18 cellular contexts compared by ENCODE assay signal in the genomic region with DNA sequence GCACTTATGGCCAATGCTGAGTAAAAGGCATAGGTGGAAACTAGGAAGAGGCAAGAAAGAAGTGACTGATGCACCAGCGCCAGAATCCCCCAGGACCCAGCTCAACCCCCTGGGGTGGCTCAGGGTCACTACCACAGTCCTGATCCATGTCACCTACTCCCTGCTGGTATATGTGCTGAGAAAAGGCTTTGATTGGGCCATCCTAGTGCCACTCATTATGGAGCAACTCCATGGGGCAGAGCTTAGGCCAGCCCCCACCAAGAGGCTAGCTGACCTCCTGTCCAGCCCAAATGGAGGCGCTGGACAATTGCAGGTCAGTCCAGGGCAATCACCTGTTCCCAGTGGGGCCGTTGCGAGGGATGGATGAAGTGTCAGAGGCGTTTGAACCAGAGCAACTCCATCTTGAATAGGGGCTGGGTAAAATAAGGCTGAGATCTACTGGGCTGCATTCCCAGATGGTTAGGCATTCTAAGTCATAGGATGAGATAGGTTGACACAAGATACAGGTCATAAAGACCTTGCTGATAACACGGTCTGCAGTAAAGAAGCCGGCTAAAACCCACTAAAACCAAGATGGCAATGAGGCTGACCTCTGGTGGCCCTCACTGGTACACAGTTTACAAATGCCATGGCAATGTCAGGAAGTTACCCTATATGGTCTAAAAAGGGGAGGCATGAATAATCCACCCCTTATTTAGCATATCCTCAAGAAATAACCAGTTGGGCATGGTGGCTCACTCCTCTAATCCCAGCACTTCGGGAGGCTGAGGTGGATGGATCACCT. TPM values are rescaled to one million over a fixed set of nuclear protein-coding genes. Genes with fewer than 3 reads are reported as not detected.
A peak's percentile ranks its signal among the peaks of the same experiment; 100 is the strongest.
DNase-seq lines count a peak whose midpoint lies in the region; ATAC-seq and TF ChIP-seq lines count a peak whose summit lies in the region.
"Had no signal": no experiment of that assay in that cellular context is flagged by ENCODE, and none has a peak within 500 bp of the region (broad histone marks: within the 10 kb centered on the region; RNA-seq: fewer than 3 reads in every experiment).

No MANE protein-coding gene starts in this region.

- POLR2A ChIA-PET in HCT116 (lab: Charles Lee) = no interaction called here

- no peaks in the 10 kb centered on the region for H3K36me3 ChIP-seq in GM06990 (ENCODE audit: control insufficient read depth, insufficient read depth, low read length)
- no peaks in the 10 kb centered on the region for H3K36me3 ChIP-seq in HCT116 (ENCODE audit: control insufficient read depth in 1 of 2, insufficient read depth in 2 of 2, low read length in 2 of 2)
- H3K36me3 ChIP-seq in WERI-Rb-1 = no peaks in the 10 kb centered on the region
- H3K36me3 ChIP-seq in hepatocyte (replicated peaks; ENCODE audit: insufficient read depth, low read depth) = no peaks in the 10 kb centered on the region
- no peaks in the 10 kb centered on the region for H3K36me3 ChIP-seq in SJCRH30
- H3K36me3 ChIP-seq: lower lobe of right lung had no signal

- H3K9me3 ChIP-seq in HCT116 (ENCODE audit: control insufficient read depth in 1 of 2, insufficient read depth in 1 of 2, low read depth in 1 of 2, low read length in 2 of 2) (no peaks in the 10 kb centered on the region), WERI-Rb-1 (ENCODE audit: severe bottlenecking) (no peaks in the 10 kb centered on the region), hepatocyte (ENCODE audit: low read depth) (no peaks in the 10 kb centered on the region), SJCRH30 (replicated peaks) (no peaks in the 10 kb centered on the region)
- H3K9me3 ChIP-seq: lower lobe of right lung had no signal

- no peaks in the 10 kb centered on the region for H3K9me2 ChIP-seq in HCT116 (ENCODE audit: insufficient read depth)
- H3K9me2 ChIP-seq in hepatocyte (replicated peaks; ENCODE audit: insufficient read depth) = no peaks in the 10 kb centered on the region

- H3K27ac ChIP-seq in HCT116 (ENCODE audit: low read depth, low read length) (no peak overlapping the region), WERI-Rb-1 (no peak overlapping the region), hepatocyte (peak overlapping the region; percentile 65), SJCRH30 (no peak overlapping the region)
- H3K27ac ChIP-seq: lower lobe of right lung had no signal

- RAD21 ChIA-PET in HCT116 (lab: Charles Lee; ENCODE audit: low non-redundant PET in 1 of 2, low total read pairs in 2 of 2, uncharacterized antibody in 2 of 2, unreplicated experiment in 2 of 2) = no interaction called here

- no peak overlapping the region for H3K4me3 ChIP-seq in GM06990 (replicated peaks; ENCODE audit: low read depth, low read length)
- H3K4me3 ChIP-seq in HCT116 (replicated peaks in 1 of 2; ENCODE audit: low read depth in 1 of 2, low read length in 2 of 2) = no peak overlapping the region
- H3K4me3 ChIP-seq in WERI-Rb-1 (ENCODE audit: low read depth, low read length) = no peak overlapping the region
- no peak overlapping the region for H3K4me3 ChIP-seq in hepatocyte
- H3K4me3 ChIP-seq in SJCRH30 = no peak overlapping the region
- H3K4me3 ChIP-seq in lower leg skin (ENCODE audit: low read depth, poor library complexity, severe bottlenecking) = no peak overlapping the region
- H3K4me3 ChIP-seq: lower lobe of right lung had no signal

- CTCF ChIA-PET in HCT116 (lab: Charles Lee) = no interaction called here

- H2AFZ ChIP-seq in HCT116 (ENCODE audit: low read depth, low read length, poor library complexity, severe bottlenecking) (no peak overlapping the region), hepatocyte (no peak overlapping the region)

- no peaks in the 10 kb centered on the region for H4K20me1 ChIP-seq in HCT116 (ENCODE audit: insufficient read depth)
- H4K20me1 ChIP-seq in hepatocyte (ENCODE audit: insufficient read depth, poor library complexity, severe bottlenecking) = no peaks in the 10 kb centered on the region

- WGBS in hepatocyte (ENCODE audit: low lambda C conversion rate, missing lambda C conversion rate) = 71% methylated on average over 8 of the region's 8 CpGs
- 84 to 86% methylated on average over 8 of the region's 8 CpGs for WGBS in lower leg skin, 2 donors

- H3K4me1 ChIP-seq in HCT116 (ENCODE audit: control insufficient read depth in 1 of 2, insufficient read depth in 2 of 2, low read length in 2 of 2) = peaks cover 2 to 10% of the 10 kb centered on the region in 2 experiments; a peak in 3 of 4 replicates
- peaks cover 12% of the 10 kb centered on the region for H3K4me1 ChIP-seq in hepatocyte (ENCODE audit: insufficient read depth)
- no peaks in the 10 kb centered on the region for H3K4me1 ChIP-seq in SJCRH30

- no peak for TF ChIP-seq POLR2A in HCT116 (IDR thresholded peaks at IDR 0.05; ENCODE audit: borderline replicate concordance, extremely low read depth, insufficient read depth, insufficient read length)
- no peak for TF ChIP-seq POLR2A in lower leg skin (IDR thresholded peaks at IDR 0.05)

- H3K4me2 ChIP-seq in HCT116 (ENCODE audit: low read length) = no peak overlapping the region
- H3K4me2 ChIP-seq in hepatocyte = no peak overlapping the region

- no TSS peak for BruUV-seq in HCT116 (replicated peaks; lab: Mats Ljungman, UMichigan)

- H3K27me3 ChIP-seq in GM06990 (replicated peaks; ENCODE audit: control insufficient read depth, insufficient read depth, low read length) = no peaks in the 10 kb centered on the region; the same call in none of the 2 replicates
- no peaks in the 10 kb centered on the region for H3K27me3 ChIP-seq in HCT116 (ENCODE audit: insufficient read depth, low read length)
- H3K27me3 ChIP-seq in WERI-Rb-1 (ENCODE audit: insufficient read depth, low read depth, severe bottlenecking) = no peaks in the 10 kb centered on the region
- H3K27me3 ChIP-seq in hepatocyte = no peaks in the 10 kb centered on the region
- H3K27me3 ChIP-seq in SJCRH30 = no peaks in the 10 kb centered on the region

- intact Hi-C loops in HCT116 (cut with micrococcal nuclease) (no loop called here), lower leg skin (cut with DNase I; ENCODE audit: low total_unique reads) (no loop called here)

- H3K9ac ChIP-seq in HCT116 (ENCODE audit: low read length) = no peak overlapping the region

- TF ChIP-seq CTCF in GM06990 (IDR thresholded peaks at IDR 0.05; ENCODE audit: insufficient read depth, low read length, poor library complexity, severe bottlenecking) (peak; percentile 16), HCT116 (IDR thresholded peaks at IDR 0.05 in 2 of 3, conservative IDR thresholded peaks at IDR 0.05 in 1 of 3; ENCODE audit: borderline replicate concordance in 1 of 3, insufficient read depth in 1 of 3, low read depth in 2 of 3, low read length in 2 of 3) (0 out of 6 replicates have a peak, but pooled peaks of 1 of the 3 experiments have one; percentile 3), WERI-Rb-1 (IDR thresholded peaks at IDR 0.05; ENCODE audit: low read depth, low read length) (peak; percentile 26; the same call in 1 of the 2 replicates), hepatocyte (IDR thresholded peaks at IDR 0.05; ENCODE audit: poor library complexity) (peak; percentile 13), lower leg skin (IDR thresholded peaks at IDR 0.05) (no peak)

- DNase-seq in GM06990 (ENCODE audit: extremely low read depth, insufficient read length) (no peak), HCT116 (ENCODE audit: low read depth, low spot score) (no peak), WERI-Rb-1 (no peak), hepatocyte (ENCODE audit: low spot score) (no peak), SJCRH30 (no peak), lower leg skin (ENCODE audit: low spot score in 2 of 2) (no peak), activated T-cell treated with anti-CD3 and anti-CD28 coated beads for 4 hours (no peak), putamen (ENCODE audit: low spot score) (no peak)
- DNase-seq: activated CD4-positive, alpha-beta T cell treated with anti-CD3 and anti-CD28 coated beads for 48 hours; activated naive CD8-positive, alpha-beta T cell treated with anti-CD3 and anti-CD28 coated beads, Interleukin-2, amount 10 ng/mL, durations not matched to agents 7 days and 5 days; CD8-positive, alpha-beta memory T cell; lower lobe of right lung; NCI-H1930; NCI-H2227 treated with DMSO at 0.1 percent for 48 hours; NK-92 treated with Interleukin-12 subunit alpha and Interleukin-12 subunit beta, amount 100 ng/mL, for 24 hours; RPMI8226; stimulated activated CD4-positive, alpha-beta T cell treated with anti-CD3 and anti-CD28 coated beads, Interleukin-4, amount 100 ng/mL, for 4 hours; SW 1271 had no signal

- no peak for TF ChIP-seq RAD21 in HCT116 (IDR thresholded peaks at IDR 0.05; ENCODE audit: low read depth)

- peak; percentile 74 for ATAC-seq in HCT116
- ATAC-seq: lower lobe of right lung had no signal

- H3K79me2 ChIP-seq in HCT116 (ENCODE audit: insufficient read depth, low read length) (no peaks in the 10 kb centered on the region), hepatocyte (no peaks in the 10 kb centered on the region)

TF ChIP-seq in HCT116, 20 proteins besides CTCF, POLR2A, EP300 and RAD21:
- TF ChIP-seq, protein P1, sequence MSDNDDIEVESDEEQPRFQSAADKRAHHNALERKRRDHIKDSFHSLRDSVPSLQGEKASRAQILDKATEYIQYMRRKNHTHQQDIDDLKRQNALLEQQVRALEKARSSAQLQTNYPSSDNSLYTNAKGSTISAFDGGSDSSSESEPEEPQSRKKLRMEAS (IDR thresholded peaks at IDR 0.05) = no peak
- TF ChIP-seq SRF (IDR thresholded peaks at IDR 0.05; ENCODE audit: low read depth) = peak; percentile 62

RNA-seq across cellular contexts. Expression of a gene that starts 20.6 kb away (rescaled TPM):
- 2.7 TPM for total RNA-seq in HCT116 (2021; ENCODE audit: unreplicated experiment)
- 1.7 and 1.9 TPM in 2 replicates for polyA plus RNA-seq in HCT116 (2012)
- total RNA-seq in hepatocyte = 5.5 and 8.9 TPM in 2 replicates
- polyA plus RNA-seq in hepatocyte = 7.4 and 8.3 TPM in 2 replicates
- total RNA-seq in SJCRH30 (2014; rRNA removed; shearing (Covaris generic)) = 2.1 and 2.5 TPM in 2 replicates
- total RNA-seq in lower leg skin = 1 to 10 TPM in 2 of 4 donors, under 1 TPM in 2; 0.23 to 1.8 (median 0.79) TPM
- polyA plus RNA-seq: CD8-positive, alpha-beta memory T cell had no signal

Comparison
In these comparisons a context has a peak if more than half of its experiments do, and no peak if none do; other contexts are left out.
1. CTCF ChIP-seq: peak in GM06990 (single experiment), WERI-Rb-1 (single experiment) and hepatocyte (single experiment); none in lower leg skin (0 of 3).